In genomic region chr5:53167836-53168235, GRCh38 we compare ENCODE assay signal across 10 cellular contexts. TPM values are rescaled to one million over a fixed set of nuclear protein-coding genes. Genes with fewer than 3 reads are reported as not detected.
A peak's percentile ranks its signal among the peaks of the same experiment; 100 is the strongest.
DNase-seq lines count a peak whose midpoint lies in the region; ATAC-seq and TF ChIP-seq lines count a peak whose summit lies in the region.
"Had no signal": no experiment of that assay in that cellular context is flagged by ENCODE, and none has a peak within 500 bp of the region (broad histone marks: within the 10 kb centered on the region; RNA-seq: fewer than 3 reads in every experiment).

No MANE protein-coding gene starts in this region.

- ATAC-seq in SK-N-SH treated with all-trans-retinoic acid at 6 μM for 48 hours: no peak
- ATAC-seq in mucosa of descending colon: peak; percentile 59
- no peak for ATAC-seq in GM18498 (IDR thresholded peaks at IDR 0.05; ENCODE audit: unreplicated experiment)

- H3K9me3 ChIP-seq in SK-N-SH (no peaks in the 10 kb centered on the region), mucosa of descending colon (no peaks in the 10 kb centered on the region)

- POLR2A ChIA-PET in SK-N-SH (lab: Yijun Ruan, JAX): no interaction called here

- TF ChIP-seq EP300 in SK-N-SH (IDR thresholded peaks at IDR 0.05; ENCODE audit: borderline replicate concordance in 1 of 2, low read depth in 1 of 2, low read length in 1 of 2): no peak

- peaks cover 11% of the 10 kb centered on the region for H3K27me3 Mint-ChIP-seq in activated CD4-positive, alpha-beta T cell treated with anti-CD3 and anti-CD28 coated beads, Interleukin-2, amount 10 ng/mL, durations not matched to agents 24 days and 14 days

- 20% methylated on average over 1 of the region's 1 CpG for WGBS in SK-N-SH (ENCODE audit: low lambda C conversion rate)

- H3K36me3 Mint-ChIP-seq in activated CD4-positive, alpha-beta T cell treated with anti-CD3 and anti-CD28 coated beads, Interleukin-2, amount 10 ng/mL, durations not matched to agents 24 days and 14 days (ENCODE audit: low read depth): no peaks in the 10 kb centered on the region
- H3K36me3 Mint-ChIP-seq: activated naive CD8-positive, alpha-beta T cell treated with anti-CD3 and anti-CD28 coated beads, Interleukin-2, amount 10 ng/mL, durations not matched to agents 7 days and 5 days had no signal

- H3K36me3 ChIP-seq in SK-N-SH (replicated peaks in 1 of 2; ENCODE audit: control insufficient read depth in 1 of 2, insufficient read depth in 2 of 2, low read length in 1 of 2): no peaks in the 10 kb centered on the region
- no peaks in the 10 kb centered on the region for H3K36me3 ChIP-seq in mucosa of descending colon (ENCODE audit: low read depth)

- H3K27me3 ChIP-seq in SK-N-SH (ENCODE audit: insufficient read depth): no peaks in the 10 kb centered on the region

- H3K9ac ChIP-seq in SK-N-SH: no peak overlapping the region

- TF ChIP-seq CTCF in SK-N-SH (IDR thresholded peaks at IDR 0.05) (no peak), mucosa of descending colon (IDR thresholded peaks at IDR 0.05) (no peak)

- H3K9me2 ChIP-seq in SK-N-SH: no peaks in the 10 kb centered on the region

- DNase-seq in SK-N-SH: no peak
- DNase-seq in fibroblast of peridontal ligament (ENCODE audit: extremely low read depth): peak; percentile 75
- peak in 1 of 3 donors; percentile 16 for DNase-seq in mucosa of descending colon
- DNase-seq in ureter (ENCODE audit: low spot score): peak; percentile 48
- no peak for DNase-seq in activated CD4-positive, alpha-beta T cell treated with anti-CD3 and anti-CD28 coated beads, Interleukin-2, amount 10 ng/mL, durations not matched to agents 24 days and 14 days
- no peak for DNase-seq in NCI-H1930 (lab: John Stamatoyannopoulos, UW)
- DNase-seq: activated naive CD8-positive, alpha-beta T cell treated with anti-CD3 and anti-CD28 coated beads, Interleukin-2, amount 10 ng/mL, durations not matched to agents 7 days and 5 days had no signal

- H3K27ac Mint-ChIP-seq in activated CD4-positive, alpha-beta T cell treated with anti-CD3 and anti-CD28 coated beads, Interleukin-2, amount 10 ng/mL, durations not matched to agents 24 days and 14 days: no peak overlapping the region
- H3K27ac Mint-ChIP-seq: activated naive CD8-positive, alpha-beta T cell treated with anti-CD3 and anti-CD28 coated beads, Interleukin-2, amount 10 ng/mL, durations not matched to agents 7 days and 5 days; T-helper 2 cell treated with Interferon-gamma antibody and Interleukin-4, amounts not matched to agents 5 μg/mL and 100 μg/mL, for 36 hours had no signal

- H3K4me1 ChIP-seq in SK-N-SH (ENCODE audit: control insufficient read depth in 1 of 2, insufficient read depth in 2 of 2, low read depth in 1 of 2, low read length in 1 of 2) (peaks cover 0 to 6% of the 10 kb centered on the region in 2 experiments; a peak in 1 of 4 replicates), mucosa of descending colon (ENCODE audit: low read depth) (peaks cover 8% of the 10 kb centered on the region)

- no peaks in the 10 kb centered on the region for H3K9me3 Mint-ChIP-seq in activated CD4-positive, alpha-beta T cell treated with anti-CD3 and anti-CD28 coated beads, Interleukin-2, amount 10 ng/mL, durations not matched to agents 24 days and 14 days
- H3K9me3 Mint-ChIP-seq: activated naive CD8-positive, alpha-beta T cell treated with anti-CD3 and anti-CD28 coated beads, Interleukin-2, amount 10 ng/mL, durations not matched to agents 7 days and 5 days; T-helper 2 cell treated with Interferon-gamma antibody and Interleukin-4, amounts not matched to agents 5 μg/mL and 100 μg/mL, for 36 hours had no signal

- CTCF ChIA-PET in SK-N-SH (lab: Yijun Ruan, JAX): no interaction called here

- H2AFZ ChIP-seq in SK-N-SH (ENCODE audit: low read depth): peak overlapping the region; percentile 39; the same call in 1 of the 2 replicates

- no peak overlapping the region for H3K4me2 ChIP-seq in SK-N-SH

- H3K4me3 Mint-ChIP-seq in activated CD4-positive, alpha-beta T cell treated with anti-CD3 and anti-CD28 coated beads, Interleukin-2, amount 10 ng/mL, durations not matched to agents 24 days and 14 days: no peak overlapping the region
- H3K4me3 Mint-ChIP-seq: activated naive CD8-positive, alpha-beta T cell treated with anti-CD3 and anti-CD28 coated beads, Interleukin-2, amount 10 ng/mL, durations not matched to agents 7 days and 5 days; T-helper 2 cell treated with Interferon-gamma antibody and Interleukin-4, amounts not matched to agents 5 μg/mL and 100 μg/mL, for 36 hours had no signal

- no peaks in the 10 kb centered on the region for H3K4me1 Mint-ChIP-seq in activated CD4-positive, alpha-beta T cell treated with anti-CD3 and anti-CD28 coated beads, Interleukin-2, amount 10 ng/mL, durations not matched to agents 24 days and 14 days
- H3K4me1 Mint-ChIP-seq: activated naive CD8-positive, alpha-beta T cell treated with anti-CD3 and anti-CD28 coated beads, Interleukin-2, amount 10 ng/mL, durations not matched to agents 7 days and 5 days had no signal

- no peaks in the 10 kb centered on the region for H3F3A ChIP-seq in SK-N-SH (replicated peaks; ENCODE audit: insufficient read depth)

- intact Hi-C loops in mucosa of descending colon (cut with DNase I, micrococcal nuclease): no loop called here
- intact Hi-C loops in activated CD4-positive, alpha-beta T cell treated with anti-CD3 and anti-CD28 coated beads, Interleukin-2, amount 10 ng/mL, durations not matched to agents 24 days and 14 days (cut with micrococcal nuclease): no loop called here

- H3K79me2 ChIP-seq in SK-N-SH (ENCODE audit: insufficient read depth): no peaks in the 10 kb centered on the region

- no peaks in the 10 kb centered on the region for H4K20me1 ChIP-seq in SK-N-SH (ENCODE audit: insufficient read depth)

- no peak overlapping the region for H3K4me3 ChIP-seq in SK-N-SH (ENCODE audit: low read depth in 2 of 2, low read length in 1 of 2)
- no peak overlapping the region for H3K4me3 ChIP-seq in mucosa of descending colon

- no peak for TF ChIP-seq RAD21 in SK-N-SH (IDR thresholded peaks at IDR 0.05; ENCODE audit: low read length)

- H3K27ac ChIP-seq in SK-N-SH (ENCODE audit: low read depth in 2 of 2, low read length in 1 of 2): peak overlapping the region in 1 of 2 experiments; percentile 16; a peak in 1 of 4 replicates

TF ChIP-seq in SK-N-SH, 30 proteins besides CTCF, POLR2A, EP300 and RAD21 (continues in another document):
- TF ChIP-seq, protein P1, sequence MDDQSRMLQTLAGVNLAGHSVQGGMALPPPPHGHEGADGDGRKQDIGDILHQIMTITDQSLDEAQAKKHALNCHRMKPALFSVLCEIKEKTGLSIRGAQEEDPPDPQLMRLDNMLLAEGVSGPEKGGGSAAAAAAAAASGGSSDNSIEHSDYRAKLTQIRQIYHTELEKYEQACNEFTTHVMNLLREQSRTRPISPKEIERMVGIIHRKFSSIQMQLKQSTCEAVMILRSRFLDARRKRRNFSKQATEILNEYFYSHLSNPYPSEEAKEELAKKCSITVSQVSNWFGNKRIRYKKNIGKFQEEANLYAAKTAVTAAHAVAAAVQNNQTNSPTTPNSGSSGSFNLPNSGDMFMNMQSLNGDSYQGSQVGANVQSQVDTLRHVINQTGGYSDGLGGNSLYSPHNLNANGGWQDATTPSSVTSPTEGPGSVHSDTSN (IDR thresholded peaks at IDR 0.05): no peak
- TF ChIP-seq MEF2A (IDR thresholded peaks at IDR 0.05; ENCODE audit: borderline replicate concordance, low read depth) (no peak), NFIC (IDR thresholded peaks at IDR 0.05; ENCODE audit: borderline replicate concordance) (no peak), USF2 (IDR thresholded peaks at IDR 0.05; ENCODE audit: borderline replicate concordance, low read depth, low read length) (no peak), RCOR1 (IDR thresholded peaks at IDR 0.05; ENCODE audit: low read length) (no peak), POLR2AphosphoS5 (IDR thresholded peaks at IDR 0.05; ENCODE audit: low read depth, low read length) (no peak)

TF ChIP-seq in SK-N-SH treated with all-trans-retinoic acid at 6 μM for 48 hours, 23 proteins besides CTCF, POLR2A, EP300 and RAD21 (continues in another document):
- TF ChIP-seq, protein P2, sequence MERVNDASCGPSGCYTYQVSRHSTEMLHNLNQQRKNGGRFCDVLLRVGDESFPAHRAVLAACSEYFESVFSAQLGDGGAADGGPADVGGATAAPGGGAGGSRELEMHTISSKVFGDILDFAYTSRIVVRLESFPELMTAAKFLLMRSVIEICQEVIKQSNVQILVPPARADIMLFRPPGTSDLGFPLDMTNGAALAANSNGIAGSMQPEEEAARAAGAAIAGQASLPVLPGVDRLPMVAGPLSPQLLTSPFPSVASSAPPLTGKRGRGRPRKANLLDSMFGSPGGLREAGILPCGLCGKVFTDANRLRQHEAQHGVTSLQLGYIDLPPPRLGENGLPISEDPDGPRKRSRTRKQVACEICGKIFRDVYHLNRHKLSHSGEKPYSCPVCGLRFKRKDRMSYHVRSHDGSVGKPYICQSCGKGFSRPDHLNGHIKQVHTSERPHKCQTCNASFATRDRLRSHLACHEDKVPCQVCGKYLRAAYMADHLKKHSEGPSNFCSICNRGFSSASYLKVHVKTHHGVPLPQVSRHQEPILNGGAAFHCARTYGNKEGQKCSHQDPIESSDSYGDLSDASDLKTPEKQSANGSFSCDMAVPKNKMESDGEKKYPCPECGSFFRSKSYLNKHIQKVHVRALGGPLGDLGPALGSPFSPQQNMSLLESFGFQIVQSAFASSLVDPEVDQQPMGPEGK (CRISPR knock-in tag; IDR thresholded peaks at IDR 0.05; ENCODE audit: borderline replicate concordance): no peak
- no peak for TF ChIP-seq PPARA (CRISPR knock-in tag; IDR thresholded peaks at IDR 0.05; ENCODE audit: borderline replicate concordance)

RNA-seq across cellular contexts. Expression of gene MOCS2, which starts 58.3 kb away (rescaled TPM):
- polyA plus RNA-seq in SK-N-SH (2012; rRNA removed): 26.4 and 35.2 TPM in 2 replicates
- polyA plus RNA-seq in SK-N-SH (2012; cell fraction: cytosol; rRNA removed): 42.3 and 56.5 TPM in 2 replicates
- polyA plus RNA-seq in SK-N-SH (2012; cell fraction: nucleus; rRNA removed): 8.4 and 15.1 TPM in 2 replicates
- total RNA-seq in mucosa of descending colon: 10 to 100 TPM; 16.7 to 48.7 (median 28.9) TPM
- total RNA-seq in ureter: 26.9 TPM
- total RNA-seq in activated CD4-positive, alpha-beta T cell treated with anti-CD3 and anti-CD28 coated beads, Interleukin-2, amount 10 ng/mL, durations not matched to agents 24 days and 14 days: 16.5 and 18.4 TPM in 2 replicates

Comparison
In these comparisons a context has a peak if more than half of its experiments do, and no peak if none do; other contexts are left out.
1. DNase-seq: peak in fibroblast of peridontal ligament (single experiment) and ureter (single experiment); none in SK-N-SH (single experiment), activated CD4-positive, alpha-beta T cell treated with anti-CD3 and anti-CD28 coated beads, Interleukin-2, amount 10 ng/mL, durations not matched to agents 24 days and 14 days (single experiment) and NCI-H1930 (0 of 2).